26 cellular contexts compared by ENCODE assay signal in the genomic region with DNA sequence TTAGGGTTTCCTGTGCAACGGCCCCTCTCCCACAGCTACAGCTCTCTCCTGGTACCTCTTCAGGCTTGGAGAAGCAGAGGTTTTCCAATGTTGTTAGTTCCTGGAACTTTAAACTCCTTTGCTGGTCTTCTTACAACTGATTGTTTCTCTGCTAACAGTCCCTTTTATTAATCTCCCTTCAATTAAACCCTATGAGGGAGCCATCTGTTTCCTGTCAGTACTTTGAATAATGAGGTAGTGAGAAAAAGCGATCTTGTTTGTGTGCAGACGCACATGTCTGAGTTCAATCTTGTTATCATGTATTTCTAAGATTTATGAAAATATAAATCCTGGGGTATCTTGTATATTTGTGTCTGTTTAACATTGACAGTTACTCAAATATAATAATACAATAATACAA.
DNase-seq lines count a peak whose midpoint lies in the region; ATAC-seq and TF ChIP-seq lines count a peak whose summit lies in the region.
"Had no signal": no experiment of that assay in that cellular context is flagged by ENCODE, and none has a peak within 500 bp of the region (broad histone marks: within the 10 kb centered on the region; RNA-seq: fewer than 3 reads in every experiment).

No MANE protein-coding gene starts in this region.

- H3K4me3 Mint-ChIP-seq in activated T-cell treated with anti-CD3 and anti-CD28 coated beads, Interleukin-2, amount 50 U/mL, for 72 hours = peak overlapping the region; percentile 16 to 27
- H3K4me3 Mint-ChIP-seq in activated T-cell treated with anti-CD3 and anti-CD28 coated beads, Interleukin-2, amount 50 U/mL, for 4 hours = no peak overlapping the region
- H3K4me3 Mint-ChIP-seq in dendritic cell treated with granulocyte-macrophage colony-stimulating factor and Interleukin-4, amounts not matched to agents 40 ng/mL and 50 ng/mL, for 4 days = no peak overlapping the region
- H3K4me3 Mint-ChIP-seq in stimulated activated effector memory CD8-positive, alpha-beta T cell treated with anti-CD3 and anti-CD28 coated beads, Interleukin-12 subunit alpha, Interleukin-12 subunit beta, amount 100 ng/mL, for 72 hours = no peak overlapping the region
- H3K4me3 Mint-ChIP-seq in activated CD4-positive, alpha-beta T cell treated with anti-CD3 and anti-CD28 coated beads for 36 hours = no peak overlapping the region
- H3K4me3 Mint-ChIP-seq: central memory CD8-positive, alpha-beta T cell; nephron progenitor cell had no signal

- ATAC-seq in activated T-cell treated with anti-CD3 and anti-CD28 coated beads, Interleukin-2, amount 50 U/mL, for 72 hours (replicated peaks in 1 of 2) = no peak
- no peak for ATAC-seq in activated T-cell treated with anti-CD3 and anti-CD28 coated beads, Interleukin-2, amount 50 U/mL, for 4 hours
- no peak for ATAC-seq in stimulated activated effector memory CD8-positive, alpha-beta T cell treated with anti-CD3 and anti-CD28 coated beads, Interleukin-12 subunit alpha, Interleukin-12 subunit beta, amount 100 ng/mL, for 72 hours
- no peak for ATAC-seq in activated CD4-positive, alpha-beta T cell treated with anti-CD3 and anti-CD28 coated beads for 36 hours
- ATAC-seq: K562, lower lobe of right lung had no signal

- TF ChIP-seq CTCF in GM10266 (IDR thresholded peaks at IDR 0.05; ENCODE audit: control insufficient read depth, insufficient read depth, low read depth, missing control alignments) = no peak

- intact Hi-C loops in dendritic cell treated with granulocyte-macrophage colony-stimulating factor and Interleukin-4, amounts not matched to agents 40 ng/mL and 50 ng/mL, for 4 days (cut with micrococcal nuclease) = no loop called here
- intact Hi-C loops in activated CD4-positive, alpha-beta T cell treated with anti-CD3 and anti-CD28 coated beads for 36 hours (cut with DNase I, micrococcal nuclease) = no loop called here

- POLR2A ChIA-PET in activated CD4-positive, alpha-beta T cell treated with anti-CD3 and anti-CD28 coated beads for 36 hours (lab: Charles Lee) = no interaction called here

- no peaks in the 10 kb centered on the region for H3K9me3 Mint-ChIP-seq in activated T-cell treated with anti-CD3 and anti-CD28 coated beads, Interleukin-2, amount 50 U/mL, for 72 hours
- H3K9me3 Mint-ChIP-seq in activated T-cell treated with anti-CD3 and anti-CD28 coated beads, Interleukin-2, amount 50 U/mL, for 4 hours = no peaks in the 10 kb centered on the region
- no peaks in the 10 kb centered on the region for H3K9me3 Mint-ChIP-seq in dendritic cell treated with granulocyte-macrophage colony-stimulating factor and Interleukin-4, amounts not matched to agents 40 ng/mL and 50 ng/mL, for 4 days
- no peaks in the 10 kb centered on the region for H3K9me3 Mint-ChIP-seq in stimulated activated effector memory CD8-positive, alpha-beta T cell treated with anti-CD3 and anti-CD28 coated beads, Interleukin-12 subunit alpha, Interleukin-12 subunit beta, amount 100 ng/mL, for 72 hours
- H3K9me3 Mint-ChIP-seq in activated CD4-positive, alpha-beta T cell treated with anti-CD3 and anti-CD28 coated beads for 36 hours (ENCODE audit: low read depth) = no peaks in the 10 kb centered on the region
- H3K9me3 Mint-ChIP-seq: central memory CD8-positive, alpha-beta T cell; nephron progenitor cell had no signal

- no peaks in the 10 kb centered on the region for H3K36me3 Mint-ChIP-seq in activated T-cell treated with anti-CD3 and anti-CD28 coated beads, Interleukin-2, amount 50 U/mL, for 72 hours (ENCODE audit: insufficient read depth in 2 of 2)
- H3K36me3 Mint-ChIP-seq in activated T-cell treated with anti-CD3 and anti-CD28 coated beads, Interleukin-2, amount 50 U/mL, for 4 hours (ENCODE audit: insufficient read depth) = peaks cover under 1% of the 10 kb centered on the region
- no peaks in the 10 kb centered on the region for H3K36me3 Mint-ChIP-seq in dendritic cell treated with granulocyte-macrophage colony-stimulating factor and Interleukin-4, amounts not matched to agents 40 ng/mL and 50 ng/mL, for 4 days (ENCODE audit: low read depth)
- H3K36me3 Mint-ChIP-seq in stimulated activated effector memory CD8-positive, alpha-beta T cell treated with anti-CD3 and anti-CD28 coated beads, Interleukin-12 subunit alpha, Interleukin-12 subunit beta, amount 100 ng/mL, for 72 hours = peaks cover 9% of the 10 kb centered on the region
- H3K36me3 Mint-ChIP-seq in activated CD4-positive, alpha-beta T cell treated with anti-CD3 and anti-CD28 coated beads for 36 hours (ENCODE audit: low read depth) = no peaks in the 10 kb centered on the region

- CTCF ChIA-PET in activated CD4-positive, alpha-beta T cell treated with anti-CD3 and anti-CD28 coated beads for 36 hours (lab: Charles Lee) = interaction anchor here (0.6 to 1.0 kb wide), 2 partner anchors 91 to 141 kb away, joined by 3 read pairs; no protein-coding TSS in a partner anchor

- no peaks in the 10 kb centered on the region for H3K27me3 Mint-ChIP-seq in activated T-cell treated with anti-CD3 and anti-CD28 coated beads, Interleukin-2, amount 50 U/mL, for 72 hours (ENCODE audit: low read depth)
- H3K27me3 Mint-ChIP-seq in activated T-cell treated with anti-CD3 and anti-CD28 coated beads, Interleukin-2, amount 50 U/mL, for 4 hours (ENCODE audit: low read depth) = no peaks in the 10 kb centered on the region
- H3K27me3 Mint-ChIP-seq in dendritic cell treated with granulocyte-macrophage colony-stimulating factor and Interleukin-4, amounts not matched to agents 40 ng/mL and 50 ng/mL, for 4 days = no peaks in the 10 kb centered on the region
- peaks cover 2% of the 10 kb centered on the region for H3K27me3 Mint-ChIP-seq in activated CD4-positive, alpha-beta T cell treated with anti-CD3 and anti-CD28 coated beads for 36 hours
- H3K27me3 Mint-ChIP-seq: CD8-positive, alpha-beta memory T cell; central memory CD8-positive, alpha-beta T cell had no signal

- H3K4me1 Mint-ChIP-seq in activated T-cell treated with anti-CD3 and anti-CD28 coated beads, Interleukin-2, amount 50 U/mL, for 72 hours (ENCODE audit: low read depth) = peaks cover 7% of the 10 kb centered on the region
- H3K4me1 Mint-ChIP-seq in activated T-cell treated with anti-CD3 and anti-CD28 coated beads, Interleukin-2, amount 50 U/mL, for 4 hours (ENCODE audit: low read depth) = peaks cover 32% of the 10 kb centered on the region
- H3K4me1 Mint-ChIP-seq in dendritic cell treated with granulocyte-macrophage colony-stimulating factor and Interleukin-4, amounts not matched to agents 40 ng/mL and 50 ng/mL, for 4 days (ENCODE audit: low read depth) = peaks cover 23% of the 10 kb centered on the region
- H3K4me1 Mint-ChIP-seq in stimulated activated effector memory CD8-positive, alpha-beta T cell treated with anti-CD3 and anti-CD28 coated beads, Interleukin-12 subunit alpha, Interleukin-12 subunit beta, amount 100 ng/mL, for 72 hours = peaks cover 24% of the 10 kb centered on the region
- H3K4me1 Mint-ChIP-seq in activated CD4-positive, alpha-beta T cell treated with anti-CD3 and anti-CD28 coated beads for 36 hours = peaks cover 16% of the 10 kb centered on the region
- H3K4me1 Mint-ChIP-seq: nephron progenitor cell had no signal

- no peak for DNase-seq in activated T-cell treated with anti-CD3 and anti-CD28 coated beads, Interleukin-2, amount 50 U/mL, for 72 hours
- DNase-seq in activated T-cell treated with anti-CD3 and anti-CD28 coated beads, Interleukin-2, amount 50 U/mL, for 4 hours = no peak
- DNase-seq in NCI-H82 (lab: John Stamatoyannopoulos, UW) (peak; percentile 86), DMS114 treated with DMSO at 0.1 percent for 48 hours (lab: John Stamatoyannopoulos, UW; ENCODE audit: unreplicated experiment) (no peak), GM10266 (ENCODE audit: extremely low spot score) (no peak)
- DNase-seq in stimulated activated effector memory CD8-positive, alpha-beta T cell treated with anti-CD3 and anti-CD28 coated beads, Interleukin-12 subunit alpha, Interleukin-12 subunit beta, amount 100 ng/mL, for 72 hours (ENCODE audit: low spot score in 2 of 2) = no peak
- no peak for DNase-seq in activated CD4-positive, alpha-beta T cell treated with anti-CD3 and anti-CD28 coated beads for 36 hours
- DNase-seq: 8988T; activated CD4-positive, alpha-beta T cell treated with anti-CD3 and anti-CD28 coated beads, Interleukin-2, amount 50 U/mL, for 48 hours; activated effector memory CD4-positive, alpha-beta T cell treated with anti-CD3 and anti-CD28 coated beads, Interleukin-2, amount 50 U/mL, for 16 hours; CD8-positive, alpha-beta memory T cell; GDM1; kidney; lower lobe of right lung; MM.1S; NCI-H1436 treated with DMSO at 0.1 percent for 48 hours; NCI-H446 treated with DMSO at 0.1 percent for 48 hours; nephron progenitor cell; PC-9; SHP77; stomach; T-helper 9 cell; thyroid gland had no signal

- H3K27ac Mint-ChIP-seq in activated T-cell treated with anti-CD3 and anti-CD28 coated beads, Interleukin-2, amount 50 U/mL, for 72 hours = peak overlapping the region; percentile 47
- H3K27ac Mint-ChIP-seq in dendritic cell treated with granulocyte-macrophage colony-stimulating factor and Interleukin-4, amounts not matched to agents 40 ng/mL and 50 ng/mL, for 4 days = peak overlapping the region; percentile 59
- H3K27ac Mint-ChIP-seq in stimulated activated effector memory CD8-positive, alpha-beta T cell treated with anti-CD3 and anti-CD28 coated beads, Interleukin-12 subunit alpha, Interleukin-12 subunit beta, amount 100 ng/mL, for 72 hours = peak overlapping the region; percentile 39
- no peak overlapping the region for H3K27ac Mint-ChIP-seq in activated CD4-positive, alpha-beta T cell treated with anti-CD3 and anti-CD28 coated beads for 36 hours
- H3K27ac Mint-ChIP-seq: nephron progenitor cell had no signal

Comparison
In these comparisons a context has a peak if more than half of its experiments do, and no peak if none do; other contexts are left out.
1. H3K4me3 Mint-ChIP-seq: peak in activated T-cell treated with anti-CD3 and anti-CD28 coated beads, Interleukin-2, amount 50 U/mL, for 72 hours (2 of 2); none in activated T-cell treated with anti-CD3 and anti-CD28 coated beads, Interleukin-2, amount 50 U/mL, for 4 hours (single experiment), dendritic cell treated with granulocyte-macrophage colony-stimulating factor and Interleukin-4, amounts not matched to agents 40 ng/mL and 50 ng/mL, for 4 days (single experiment), stimulated activated effector memory CD8-positive, alpha-beta T cell treated with anti-CD3 and anti-CD28 coated beads, Interleukin-12 subunit alpha, Interleukin-12 subunit beta, amount 100 ng/mL, for 72 hours (single experiment) and activated CD4-positive, alpha-beta T cell treated with anti-CD3 and anti-CD28 coated beads for 36 hours (single experiment).